21 cellular contexts compared by ENCODE assay signal in genomic region chr4:52833941-52834525, GRCh38. TPM values are rescaled to one million over a fixed set of nuclear protein-coding genes. Genes with fewer than 3 reads are reported as not detected.
DNase-seq lines count a peak whose midpoint lies in the region; ATAC-seq and TF ChIP-seq lines count a peak whose summit lies in the region.
"Had no signal": no experiment of that assay in that cellular context is flagged by ENCODE, and none has a peak within 500 bp of the region (broad histone marks: within the 10 kb centered on the region; RNA-seq: fewer than 3 reads in every experiment).

No MANE protein-coding gene starts in this region.

- H3K4me1 ChIP-seq in HUES64 (ENCODE audit: insufficient read depth, low read length): peaks cover 45% of the 10 kb centered on the region
- H3K4me1 ChIP-seq in BE2C: peaks cover 4% of the 10 kb centered on the region
- H3K4me1 ChIP-seq: BLaER1 treated with 17β-estradiol and CSF1 and Interleukin-3, amounts not matched to agents 10 nM and 100 nM; parathyroid adenoma had no signal

- peaks cover 7% of the 10 kb centered on the region for H3K27me3 Mint-ChIP-seq in activated T-helper 17 cell treated with anti-CD3 and anti-CD28 coated beads, Interleukin-2, amount 50 U/mL, for 72 hours
- H3K27me3 Mint-ChIP-seq: activated naive CD8-positive, alpha-beta T cell treated with anti-CD3 and anti-CD28 coated beads, Interleukin-2, amount 10 ng/mL, durations not matched to agents 7 days and 5 days had no signal

- no peaks in the 10 kb centered on the region for H3K36me3 Mint-ChIP-seq in activated T-helper 17 cell treated with anti-CD3 and anti-CD28 coated beads, Interleukin-2, amount 50 U/mL, for 72 hours (ENCODE audit: low read depth)
- H3K36me3 Mint-ChIP-seq: activated naive CD8-positive, alpha-beta T cell treated with anti-CD3 and anti-CD28 coated beads, Interleukin-2, amount 10 ng/mL, durations not matched to agents 7 days and 5 days had no signal

- DNase-seq in fibroblast of the aortic adventitia (ENCODE audit: low read depth): peak; percentile 47
- peak; percentile 46 for DNase-seq in renal cortical epithelial cell (ENCODE audit: low read depth)
- no peak for DNase-seq in BE2C
- DNase-seq: activated naive CD8-positive, alpha-beta T cell treated with anti-CD3 and anti-CD28 coated beads, Interleukin-2, amount 10 ng/mL, durations not matched to agents 7 days and 5 days; central memory CD4-positive, alpha-beta T cell; GOT3; NCI-H1436; NK-92 treated with Interleukin-12 subunit alpha and Interleukin-12 subunit beta, amount 100 ng/mL, for 24 hours; stimulated activated CD4-positive, alpha-beta T cell treated with anti-CD3 and anti-CD28 coated beads, Interleukin-4, amount 100 ng/mL, for 4 hours; stimulated activated CD8-positive, alpha-beta memory T cell treated with anti-CD3 and anti-CD28 coated beads, Interleukin-4, amount 100 ng/mL, for 48 hours; testis had no signal

- peak overlapping the region; percentile 90 for H3K27ac ChIP-seq in HUES64 (ENCODE audit: low read depth, low read length)
- H3K27ac ChIP-seq: BLaER1 treated with 17β-estradiol and CSF1 and Interleukin-3, amounts not matched to agents 10 nM and 100 nM; parathyroid adenoma; testis had no signal

- ATAC-seq in activated T-helper 17 cell treated with anti-CD3 and anti-CD28 coated beads, Interleukin-2, amount 50 U/mL, for 72 hours (replicated peaks): peak; percentile 24
- ATAC-seq in HG02571 (IDR thresholded peaks at IDR 0.05; ENCODE audit: unreplicated experiment) (no peak), GM19455 (IDR thresholded peaks at IDR 0.05; ENCODE audit: unreplicated experiment) (no peak)

- H3K9ac ChIP-seq in HUES64 (ENCODE audit: low read depth, low read length): peak overlapping the region; percentile 18; the same call in 1 of the 2 replicates
- H3K9ac ChIP-seq: BLaER1 treated with 17β-estradiol and CSF1 and Interleukin-3, amounts not matched to agents 10 nM and 100 nM; parathyroid adenoma had no signal

- no peaks in the 10 kb centered on the region for H3K27me3 ChIP-seq in HUES64 (ENCODE audit: insufficient read depth, low read length)
- no peaks in the 10 kb centered on the region for H3K27me3 ChIP-seq in BE2C
- H3K27me3 ChIP-seq: BLaER1 treated with 17β-estradiol and CSF1 and Interleukin-3, amounts not matched to agents 10 nM and 100 nM; testis had no signal

- H3K4me3 Mint-ChIP-seq in activated T-helper 17 cell treated with anti-CD3 and anti-CD28 coated beads, Interleukin-2, amount 50 U/mL, for 72 hours: no peak overlapping the region
- H3K4me3 Mint-ChIP-seq: activated naive CD8-positive, alpha-beta T cell treated with anti-CD3 and anti-CD28 coated beads, Interleukin-2, amount 10 ng/mL, durations not matched to agents 7 days and 5 days; activated T-helper 1 cell treated with anti-CD3 and anti-CD28 coated beads, Interleukin-12 subunit alpha, Interleukin-12 subunit beta, Interleukin-2, Interleukin-4 antibody, amounts not matched to agents 30 ng/mL and 10 ng/mL and 1 ng/mL, durations not matched to agents 14 hours and 24 hours and 36 hours; T-helper 1 cell treated with Interleukin-12 subunit alpha and Interleukin-12 subunit beta and Interleukin-4 antibody, amounts not matched to agents 30 μg/mL and 1 μg/mL, for 36 hours had no signal

- WGBS in HUES64: 76% methylated on average over 3 of the region's 3 CpGs

- H3K4me3 ChIP-seq in HUES64 (ENCODE audit: low read length) (no peak overlapping the region), fibroblast of the aortic adventitia (ENCODE audit: low read depth, low read length) (no peak overlapping the region), BE2C (ENCODE audit: low read depth, low read length) (no peak overlapping the region)
- H3K4me3 ChIP-seq: BLaER1 treated with 17β-estradiol and CSF1 and Interleukin-3, amounts not matched to agents 10 nM and 100 nM; lung; smooth muscle cell; testis had no signal

- H3K27ac Mint-ChIP-seq in activated T-helper 17 cell treated with anti-CD3 and anti-CD28 coated beads, Interleukin-2, amount 50 U/mL, for 72 hours: no peak overlapping the region
- H3K27ac Mint-ChIP-seq: activated naive CD8-positive, alpha-beta T cell treated with anti-CD3 and anti-CD28 coated beads, Interleukin-2, amount 10 ng/mL, durations not matched to agents 7 days and 5 days; activated T-helper 1 cell treated with anti-CD3 and anti-CD28 coated beads, Interleukin-12 subunit alpha, Interleukin-12 subunit beta, Interleukin-2, Interleukin-4 antibody, amounts not matched to agents 30 ng/mL and 10 ng/mL and 1 ng/mL, durations not matched to agents 14 hours and 24 hours and 36 hours; T-helper 1 cell treated with Interleukin-12 subunit alpha and Interleukin-12 subunit beta and Interleukin-4 antibody, amounts not matched to agents 30 μg/mL and 1 μg/mL, for 36 hours had no signal

- no peaks in the 10 kb centered on the region for H3K9me3 Mint-ChIP-seq in activated T-helper 17 cell treated with anti-CD3 and anti-CD28 coated beads, Interleukin-2, amount 50 U/mL, for 72 hours
- H3K9me3 Mint-ChIP-seq: activated naive CD8-positive, alpha-beta T cell treated with anti-CD3 and anti-CD28 coated beads, Interleukin-2, amount 10 ng/mL, durations not matched to agents 7 days and 5 days; activated T-helper 1 cell treated with anti-CD3 and anti-CD28 coated beads, Interleukin-12 subunit alpha, Interleukin-12 subunit beta, Interleukin-2, Interleukin-4 antibody, amounts not matched to agents 30 ng/mL and 10 ng/mL and 1 ng/mL, durations not matched to agents 14 hours and 24 hours and 36 hours; T-helper 1 cell treated with Interleukin-12 subunit alpha and Interleukin-12 subunit beta and Interleukin-4 antibody, amounts not matched to agents 30 μg/mL and 1 μg/mL, for 36 hours had no signal

- TF ChIP-seq CTCF in fibroblast of the aortic adventitia (IDR thresholded peaks at IDR 0.05; ENCODE audit: insufficient read depth, low read length) (no peak), BE2C (IDR thresholded peaks at IDR 0.05; ENCODE audit: low read depth, low read length) (no peak)

- no peaks in the 10 kb centered on the region for H3K4me1 Mint-ChIP-seq in activated T-helper 17 cell treated with anti-CD3 and anti-CD28 coated beads, Interleukin-2, amount 50 U/mL, for 72 hours
- H3K4me1 Mint-ChIP-seq: activated naive CD8-positive, alpha-beta T cell treated with anti-CD3 and anti-CD28 coated beads, Interleukin-2, amount 10 ng/mL, durations not matched to agents 7 days and 5 days had no signal

- no peaks in the 10 kb centered on the region for H3K9me3 ChIP-seq in HUES64 (ENCODE audit: insufficient read depth, low read depth, low read length)
- H3K9me3 ChIP-seq in BE2C: no peaks in the 10 kb centered on the region
- H3K9me3 ChIP-seq: BLaER1 treated with 17β-estradiol and CSF1 and Interleukin-3, amounts not matched to agents 10 nM and 100 nM; testis had no signal

- H3K36me3 ChIP-seq in HUES64 (ENCODE audit: insufficient read depth, low read length) (no peaks in the 10 kb centered on the region), BE2C (no peaks in the 10 kb centered on the region)
- H3K36me3 ChIP-seq: BLaER1 treated with 17β-estradiol and CSF1 and Interleukin-3, amounts not matched to agents 10 nM and 100 nM had no signal

RNA-seq across cellular contexts. Expression of gene RASL11B, which starts 28.1 kb away (rescaled TPM):
- polyA plus RNA-seq in HUES64 (2013, experiment 1 of 2): 42.3 TPM
- polyA plus RNA-seq in HUES64 (2013, experiment 2 of 2): 44.6 TPM
- under 1 TPM; 0.34 to 0.76 TPM for total RNA-seq in activated T-helper 17 cell treated with anti-CD3 and anti-CD28 coated beads, Interleukin-2, amount 50 U/mL, for 72 hours
- total RNA-seq in fibroblast of the aortic adventitia (ENCODE audit: low replicate concordance) (0.63 TPM in 1 of 2 replicates, not detected in the other), renal cortical epithelial cell (4.7 and 21.2 TPM in 2 replicates)
- 6.5 TPM for polyA plus RNA-seq in BE2C (2012; ENCODE audit: insufficient read depth, insufficient read length, low read depth)
